Comparison of ENCODE assay signal across 31 cellular contexts in the genomic region with DNA sequence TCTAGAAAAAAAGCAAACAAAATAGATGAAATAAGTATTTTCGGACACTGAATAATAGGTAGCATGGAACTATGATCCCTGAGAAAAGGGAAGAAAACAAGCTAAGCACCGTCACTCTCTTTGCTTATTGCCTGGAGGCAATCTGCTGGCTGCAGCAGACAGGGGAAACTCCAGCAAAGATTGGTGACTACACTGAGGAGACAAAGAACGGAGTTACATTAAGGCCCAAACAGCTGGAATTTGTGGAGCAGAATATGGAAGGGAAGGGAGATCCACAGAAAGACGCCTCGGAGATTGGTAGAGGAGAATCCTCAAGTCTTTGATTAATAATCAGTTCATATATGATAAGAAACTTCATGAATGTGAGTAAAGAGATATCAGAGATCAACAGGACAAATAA.
A peak's percentile ranks its signal among the peaks of the same experiment; 100 is the strongest.
DNase-seq lines count a peak whose midpoint lies in the region; ATAC-seq and TF ChIP-seq lines count a peak whose summit lies in the region.
"Had no signal": no experiment of that assay in that cellular context is flagged by ENCODE, and none has a peak within 500 bp of the region (broad histone marks: within the 10 kb centered on the region; RNA-seq: fewer than 3 reads in every experiment).

No MANE protein-coding gene starts in this region.

- H3K9me3 Mint-ChIP-seq in MCF 10A (ENCODE audit: unreplicated experiment) = no peaks in the 10 kb centered on the region
- H3K9me3 Mint-ChIP-seq: activated CD8-positive, alpha-beta T cell treated with anti-CD3 and anti-CD28 coated beads for 36 hours; activated naive CD4-positive, alpha-beta T cell treated with anti-CD3 and anti-CD28 coated beads, Interleukin-2, amount 50 U/mL, for 72 hours; activated T-helper 17 cell treated with anti-CD3 and anti-CD28 coated beads, Interleukin-2, amount 50 U/mL, for 72 hours had no signal

- no peak overlapping the region for H3K27ac ChIP-seq in breast epithelium
- H3K27ac ChIP-seq: 22Rv1, epithelial cell of prostate, left ventricle myocardium inferior, psoas muscle, tibial nerve had no signal

- no peak overlapping the region for H3K4me3 Mint-ChIP-seq in MCF 10A (ENCODE audit: unreplicated experiment)
- H3K4me3 Mint-ChIP-seq: activated CD4-positive, alpha-beta T cell treated with anti-CD3 and anti-CD28 coated beads for 36 hours; activated CD8-positive, alpha-beta T cell treated with anti-CD3 and anti-CD28 coated beads for 36 hours; activated T-helper 17 cell treated with anti-CD3 and anti-CD28 coated beads, Interleukin-2, amount 50 U/mL, for 72 hours; naive B cell had no signal

- CTCF ChIA-PET in MCF 10A (lab: Yijun Ruan, JAX) = no interaction called here

- no peaks in the 10 kb centered on the region for H3K36me3 Mint-ChIP-seq in MCF 10A (ENCODE audit: insufficient read depth, unreplicated experiment)
- H3K36me3 Mint-ChIP-seq: activated naive CD4-positive, alpha-beta T cell treated with anti-CD3 and anti-CD28 coated beads, Interleukin-2, amount 50 U/mL, for 72 hours; naive B cell had no signal

- TF ChIP-seq POLR2A in breast epithelium (IDR thresholded peaks at IDR 0.05) = no peak

- no peak for DNase-seq in MCF 10A (ENCODE audit: unreplicated experiment)
- DNase-seq in breast epithelium (ENCODE audit: low spot score in 2 of 2) = no peak
- peak; percentile 11 for DNase-seq in choroid plexus epithelial cell (ENCODE audit: low read depth)
- DNase-seq in medulla oblongata (ENCODE audit: extremely low spot score) = peak; percentile 12
- DNase-seq in NCI-H2107 (lab: John Stamatoyannopoulos, UW) = no peak
- DNase-seq in NCI-H2227 (lab: John Stamatoyannopoulos, UW; ENCODE audit: unreplicated experiment) = no peak
- DNase-seq: activated CD4-positive, alpha-beta T cell treated with anti-CD3 and anti-CD28 coated beads for 36 hours; activated CD8-positive, alpha-beta memory T cell treated with anti-CD3 and anti-CD28 coated beads, Interleukin-2, amount 50 U/mL, for 48 hours; activated CD8-positive, alpha-beta T cell treated with anti-CD3 and anti-CD28 coated beads for 36 hours; C1 segment of cervical spinal cord; COR-L47; effector CD4-positive, alpha-beta T cell; GDM1; left ventricle myocardium inferior; naive B cell; NCI-H1105; NCI-H187 treated with DMSO at 0.1 percent for 48 hours; NCI-H2171 treated with DMSO at 0.1 percent for 48 hours; NCI-H526; psoas muscle; SHP77 treated with DMSO at 0.1 percent for 48 hours; stimulated activated CD4-positive, alpha-beta T cell treated with anti-CD3 and anti-CD28 coated beads, Interleukin-15, amount 100 ng/mL, for 24 hours; stimulated activated CD4-positive, alpha-beta T cell treated with anti-CD3 and anti-CD28 coated beads, Interleukin-4, amount 100 ng/mL, for 4 hours had no signal

- no peak for TF ChIP-seq CTCF in MCF 10A (IDR thresholded peaks at IDR 0.05; ENCODE audit: unreplicated experiment)
- no peak for TF ChIP-seq CTCF in breast epithelium (IDR thresholded peaks at IDR 0.05)
- no peak for TF ChIP-seq CTCF in choroid plexus epithelial cell (conservative IDR thresholded peaks at IDR 0.05; ENCODE audit: low read depth, low read length)

- no peaks in the 10 kb centered on the region for H3K4me1 ChIP-seq in breast epithelium
- H3K4me1 ChIP-seq: left ventricle myocardium inferior, psoas muscle, tibial nerve had no signal

- no peaks in the 10 kb centered on the region for H3K36me3 ChIP-seq in breast epithelium
- H3K36me3 ChIP-seq: left ventricle myocardium inferior, tibial nerve had no signal

- ATAC-seq in HG02973 (IDR thresholded peaks at IDR 0.05; ENCODE audit: unreplicated experiment) = no peak
- ATAC-seq in HG03378 (IDR thresholded peaks at IDR 0.05; ENCODE audit: unreplicated experiment) = no peak
- ATAC-seq: activated CD4-positive, alpha-beta T cell treated with anti-CD3 and anti-CD28 coated beads for 36 hours; activated CD8-positive, alpha-beta T cell treated with anti-CD3 and anti-CD28 coated beads for 36 hours; activated naive CD4-positive, alpha-beta T cell treated with anti-CD3 and anti-CD28 coated beads, Interleukin-2, amount 50 U/mL, for 72 hours; activated T-helper 17 cell treated with anti-CD3 and anti-CD28 coated beads, Interleukin-2, amount 50 U/mL, for 72 hours; Panc1; psoas muscle had no signal

- peak overlapping the region; percentile 33 for H3K27ac Mint-ChIP-seq in MCF 10A (ENCODE audit: low read depth, unreplicated experiment)
- H3K27ac Mint-ChIP-seq: activated CD4-positive, alpha-beta T cell treated with anti-CD3 and anti-CD28 coated beads for 36 hours; activated CD8-positive, alpha-beta T cell treated with anti-CD3 and anti-CD28 coated beads for 36 hours; activated naive CD4-positive, alpha-beta T cell treated with anti-CD3 and anti-CD28 coated beads, Interleukin-2, amount 50 U/mL, for 72 hours; activated T-helper 17 cell treated with anti-CD3 and anti-CD28 coated beads, Interleukin-2, amount 50 U/mL, for 72 hours; naive B cell had no signal

- BruUV-seq in MCF 10A (replicated peaks; lab: Mats Ljungman, UMichigan) = no TSS peak

- no peak overlapping the region for H3K4me3 ChIP-seq in breast epithelium
- no peak overlapping the region for H3K4me3 ChIP-seq in choroid plexus epithelial cell (ENCODE audit: low read depth, low read length)
- H3K4me3 ChIP-seq: left ventricle myocardium inferior, psoas muscle, tibial nerve had no signal

- no peaks in the 10 kb centered on the region for H3K27me3 ChIP-seq in breast epithelium
- H3K27me3 ChIP-seq: tibial nerve had no signal

- H3K9me3 ChIP-seq in breast epithelium = no peaks in the 10 kb centered on the region
- H3K9me3 ChIP-seq: left ventricle myocardium inferior, psoas muscle, tibial nerve had no signal

- H3K27me3 Mint-ChIP-seq in MCF 10A (ENCODE audit: insufficient read depth, unreplicated experiment) = no peaks in the 10 kb centered on the region
- H3K27me3 Mint-ChIP-seq: activated CD8-positive, alpha-beta T cell treated with anti-CD3 and anti-CD28 coated beads for 36 hours; activated T-helper 17 cell treated with anti-CD3 and anti-CD28 coated beads, Interleukin-2, amount 50 U/mL, for 72 hours; naive B cell had no signal

- POLR2A ChIA-PET in MCF 10A (lab: Yijun Ruan, JAX) = no interaction called here

- peaks cover 6% of the 10 kb centered on the region for H3K4me1 Mint-ChIP-seq in MCF 10A (ENCODE audit: insufficient read depth, unreplicated experiment)
- H3K4me1 Mint-ChIP-seq: activated CD4-positive, alpha-beta T cell treated with anti-CD3 and anti-CD28 coated beads for 36 hours; activated T-helper 17 cell treated with anti-CD3 and anti-CD28 coated beads, Interleukin-2, amount 50 U/mL, for 72 hours; naive B cell had no signal

- intact Hi-C loops in MCF 10A (cut with micrococcal nuclease) = no loop called here
- intact Hi-C loops in breast epithelium (cut with DNase I; ENCODE audit: low total_unique reads) = no loop called here

Comparison
In these comparisons a context has a peak if more than half of its experiments do, and no peak if none do; other contexts are left out.
1. DNase-seq: peak in choroid plexus epithelial cell (single experiment) and medulla oblongata (single experiment); none in MCF 10A (single experiment), breast epithelium (0 of 2), NCI-H2107 (single experiment) and NCI-H2227 (single experiment).